2 cellular contexts compared by ENCODE assay signal in the genomic region with DNA sequence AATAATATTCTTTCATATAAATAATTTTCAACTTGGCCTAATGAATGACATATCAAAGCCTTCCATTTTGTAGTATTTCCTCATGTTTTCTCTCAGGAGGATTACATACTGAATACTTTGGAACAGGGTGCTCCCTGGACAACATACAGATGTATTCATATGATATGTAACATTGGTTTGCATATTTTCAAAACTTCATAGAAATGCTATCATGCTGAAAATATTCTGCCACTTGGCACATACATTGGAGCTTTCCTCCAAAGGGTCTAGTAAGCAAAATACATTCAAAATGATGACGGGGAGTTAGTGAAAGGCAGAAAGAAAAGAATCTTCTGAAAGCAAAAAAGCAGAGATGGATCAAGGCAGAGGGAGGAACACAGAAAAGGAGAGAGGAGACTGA.
TF ChIP-seq lines count a peak whose summit lies in the region.

No MANE protein-coding gene starts in this region.

TF ChIP-seq in K562, 482 proteins besides CTCF, POLR2A, EP300 and RAD21:
- TF ChIP-seq ZNF316 (IDR thresholded peaks at IDR 0.05) (peak; percentile 47; the same call in 1 of the 2 replicates), PHF21A (IDR thresholded peaks at IDR 0.05; ENCODE audit: borderline replicate concordance, low read depth) (no peak), TAL1 (IDR thresholded peaks at IDR 0.05) (no peak), THRA (IDR thresholded peaks at IDR 0.05) (no peak), ZC3H4 (CRISPR knock-in tag; IDR thresholded peaks at IDR 0.05; ENCODE audit: borderline replicate concordance) (no peak), HDGF (IDR thresholded peaks at IDR 0.05) (no peak), YBX1 (IDR thresholded peaks at IDR 0.05) (no peak)

TF ChIP-seq in HEK293T, 16 proteins besides CTCF, POLR2A, EP300 and RAD21:
- no peak for TF ChIP-seq TARDBP (IDR thresholded peaks at IDR 0.05)
